In genomic region chr2:43611987-43612894, GRCh38 we compare ENCODE assay signal across 8 cellular contexts. TPM values are rescaled to one million over a fixed set of nuclear protein-coding genes. Genes with fewer than 3 reads are reported as not detected.
DNase-seq lines count a peak whose midpoint lies in the region; ATAC-seq and TF ChIP-seq lines count a peak whose summit lies in the region.

No MANE protein-coding gene starts in this region.

- DNase-seq in ELR (ENCODE audit: low read depth) (peak; percentile 74), NCI-H2227 (lab: John Stamatoyannopoulos, UW; ENCODE audit: unreplicated experiment) (peak; percentile 77), activated B cell treated with CpG ODN at 0.5 μM for 24 hours (peak; percentile 38), cardiac fibroblast (ENCODE audit: low read depth in 2 of 2) (peak; percentile 81 to 84), left kidney (ENCODE audit: low read depth, low spot score) (peak; percentile 90)
- peak in 2 of 3 donors; percentile 25 to 55 for DNase-seq in stimulated activated CD4-positive, alpha-beta T cell treated with anti-CD3 and anti-CD28 coated beads, TNF-alpha, amount 100 ng/mL, for 1 hour (ENCODE audit: low read depth in 3 of 3, low spot score in 1 of 3)

- POLR2A ChIA-PET in activated B cell treated with CpG ODN at 0.5 μM for 24 hours (lab: Charles Lee): no interaction called here

- no peaks in the 10 kb centered on the region for H3K9me3 Mint-ChIP-seq in activated B cell treated with CpG ODN at 0.5 μM for 24 hours

- ATAC-seq in HG02763 (IDR thresholded peaks at IDR 0.05; ENCODE audit: unreplicated experiment) (peak; percentile 76), activated B cell treated with CpG ODN at 0.5 μM for 24 hours (ENCODE audit: low read depth) (peak; percentile 95), HG03159 (IDR thresholded peaks at IDR 0.05; ENCODE audit: unreplicated experiment) (no peak)

- peak; percentile 51 for TF ChIP-seq CTCF in activated B cell treated with CpG ODN at 0.5 μM for 24 hours (IDR thresholded peaks at IDR 0.05)
- peak; percentile 89 for TF ChIP-seq CTCF in cardiac fibroblast (IDR thresholded peaks at IDR 0.05; ENCODE audit: low read depth, low read length)

- H3K4me1 Mint-ChIP-seq in activated B cell treated with CpG ODN at 0.5 μM for 24 hours: no peaks in the 10 kb centered on the region

- H3K4me3 ChIP-seq in cardiac fibroblast (replicated peaks in 1 of 2; ENCODE audit: low read depth in 2 of 2, low read length in 2 of 2): no peak overlapping the region

- no peak overlapping the region for H3K4me3 Mint-ChIP-seq in activated B cell treated with CpG ODN at 0.5 μM for 24 hours

- intact Hi-C loops in activated B cell treated with CpG ODN at 0.5 μM for 24 hours (cut with micrococcal nuclease): loop anchor here (1.0 to 5.0 kb wide), 2 partner anchors 16 to 265 kb away; partner anchors contain the start of gene THADA

- no peaks in the 10 kb centered on the region for H3K36me3 Mint-ChIP-seq in activated B cell treated with CpG ODN at 0.5 μM for 24 hours (ENCODE audit: low read depth)

- peak overlapping the region; percentile 32 for H3K27ac Mint-ChIP-seq in activated B cell treated with CpG ODN at 0.5 μM for 24 hours

- CTCF ChIA-PET in activated B cell treated with CpG ODN at 0.5 μM for 24 hours (lab: Charles Lee): interaction anchor here (2.0 to 3.0 kb wide), 2 partner anchors 15 to 665 kb away, joined by 6 to 10 read pairs; no protein-coding TSS in a partner anchor

- H3K27me3 Mint-ChIP-seq in activated B cell treated with CpG ODN at 0.5 μM for 24 hours: peaks cover 5% of the 10 kb centered on the region

RNA-seq across cellular contexts. Expression of gene THADA, which starts 16.4 kb away (rescaled TPM):
- 43.2 and 51.4 TPM in 2 replicates for total RNA-seq in activated B cell treated with CpG ODN at 0.5 μM for 24 hours

RNA-seq across cellular contexts. Expression of gene PLEKHH2, which starts 24.8 kb away (rescaled TPM):
- total RNA-seq in activated B cell treated with CpG ODN at 0.5 μM for 24 hours: 0.07 and 0.11 TPM in 2 replicates

Comparison
In these comparisons a context has a peak if more than half of its experiments do, and no peak if none do; other contexts are left out.
1. DNase-seq: peak in every context shown above with its lines; median percentile 90 in left kidney; 82 in cardiac fibroblast; 77 in NCI-H2227; 74 in ELR; 40 in stimulated activated CD4-positive, alpha-beta T cell treated with anti-CD3 and anti-CD28 coated beads, TNF-alpha, amount 100 ng/mL, for 1 hour; 38 in activated B cell treated with CpG ODN at 0.5 μM for 24 hours.